11 cellular contexts compared by ENCODE assay signal in the genomic region with DNA sequence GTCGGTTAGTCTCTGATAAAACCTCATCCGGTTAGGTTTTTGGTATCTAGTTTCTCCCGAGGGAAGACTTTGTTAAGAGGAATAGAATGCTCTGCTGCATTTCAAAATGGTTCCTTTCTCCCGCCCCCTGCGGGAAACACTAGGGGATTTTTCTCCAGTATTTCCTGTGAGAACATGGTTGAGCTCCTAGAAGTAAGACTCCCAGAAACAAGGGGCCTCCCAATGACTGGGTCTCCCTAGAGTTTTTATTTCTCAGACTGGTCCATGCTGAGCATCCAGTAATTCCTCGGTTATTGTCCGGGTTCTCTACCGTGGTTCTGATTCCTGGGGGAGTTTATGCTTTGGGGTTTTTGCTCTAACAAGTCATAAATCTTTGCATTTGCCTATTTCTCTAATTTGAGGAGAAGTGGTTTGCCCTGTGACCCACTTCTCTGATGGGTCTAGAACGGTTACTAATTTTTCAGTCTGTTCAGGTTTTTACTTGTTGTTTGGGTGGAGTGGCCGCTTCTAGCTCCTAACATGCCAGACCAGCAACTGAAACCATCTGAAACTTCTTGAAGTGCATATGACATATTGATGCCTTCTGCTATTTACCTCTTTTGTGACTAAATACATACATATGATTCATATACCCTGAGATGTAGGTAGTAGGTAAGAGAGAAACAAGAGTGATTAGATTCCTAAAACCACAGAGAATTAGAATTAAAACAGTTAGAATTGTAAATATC. TPM values are rescaled to one million over a fixed set of nuclear protein-coding genes. Genes with fewer than 3 reads are reported as not detected.
A peak's percentile ranks its signal among the peaks of the same experiment; 100 is the strongest.
DNase-seq lines count a peak whose midpoint lies in the region; ATAC-seq lines count a peak whose summit lies in the region.
"Had no signal": no experiment of that assay in that cellular context is flagged by ENCODE, and none has a peak within 500 bp of the region (broad histone marks: within the 10 kb centered on the region; RNA-seq: fewer than 3 reads in every experiment).

No MANE protein-coding gene starts in this region.

- peak; percentile 91 for ATAC-seq in GM19351 (IDR thresholded peaks at IDR 0.05; ENCODE audit: unreplicated experiment)
- peak; percentile 66 for ATAC-seq in HG03066 (IDR thresholded peaks at IDR 0.05; ENCODE audit: low read depth, unreplicated experiment)
- ATAC-seq in activated naive CD4-positive, alpha-beta T cell treated with anti-CD3 and anti-CD28 coated beads, Interleukin-2, amount 50 U/mL, for 72 hours: peak; percentile 42 to 84
- no peak for ATAC-seq in Right ventricle myocardium superior (ENCODE audit: poor library complexity)
- ATAC-seq: left cardiac atrium had no signal

- DNase-seq in Daoy (ENCODE audit: low read depth): peak; percentile 21
- no peak for DNase-seq in activated naive CD4-positive, alpha-beta T cell treated with anti-CD3 and anti-CD28 coated beads, Interleukin-2, amount 50 U/mL, for 72 hours (ENCODE audit: low spot score in 2 of 2)
- no peak for DNase-seq in Right ventricle myocardium superior
- DNase-seq in NCI-H446 treated with DMSO at 0.1 percent for 48 hours (lab: John Stamatoyannopoulos, UW): no peak
- no peak for DNase-seq in RPMI8226
- DNase-seq in DMS153 (lab: John Stamatoyannopoulos, UW): no peak
- DNase-seq: DMS53, left cardiac atrium, sigmoid colon had no signal

- intact Hi-C loops in Right ventricle myocardium superior (cut with DNase I): loop anchor here (5.0 to 10.0 kb wide), 4 partner anchors 105 to 365 kb away; partner anchors contain the start of gene MUCL1

- peak overlapping the region; percentile 85 to 88 for H3K27ac Mint-ChIP-seq in activated naive CD4-positive, alpha-beta T cell treated with anti-CD3 and anti-CD28 coated beads, Interleukin-2, amount 50 U/mL, for 72 hours

- peaks cover 0 to under 1% of the 10 kb centered on the region in 2 donors for H3K9me3 Mint-ChIP-seq in activated naive CD4-positive, alpha-beta T cell treated with anti-CD3 and anti-CD28 coated beads, Interleukin-2, amount 50 U/mL, for 72 hours

- peaks cover 66 to 72% of the 10 kb centered on the region in 2 donors for H3K36me3 Mint-ChIP-seq in activated naive CD4-positive, alpha-beta T cell treated with anti-CD3 and anti-CD28 coated beads, Interleukin-2, amount 50 U/mL, for 72 hours

RNA-seq across cellular contexts. Expression of gene TESPA1, which starts 25.1 kb away (rescaled TPM):
- total RNA-seq in Daoy (2014; rRNA removed; shearing (Covaris generic)): 1.1 and 5.8 TPM in 2 replicates
- 10 to 100 TPM; 94.7 to 95.8 TPM for total RNA-seq in activated naive CD4-positive, alpha-beta T cell treated with anti-CD3 and anti-CD28 coated beads, Interleukin-2, amount 50 U/mL, for 72 hours
- 0.59 TPM for total RNA-seq in Right ventricle myocardium superior

Comparison
In these comparisons a context has a peak if more than half of its experiments do, and no peak if none do; other contexts are left out.
1. RNA of gene TESPA1, which starts 25.1 kb away (total RNA-seq): 94.7 to 95.8 TPM in activated naive CD4-positive, alpha-beta T cell treated with anti-CD3 and anti-CD28 coated beads, Interleukin-2, amount 50 U/mL, for 72 hours; 1.1 to 5.8 TPM in Daoy and 0.59 TPM in Right ventricle myocardium superior (single experiment); every median in the first group is over 10 times any median in the second.